ENCODE assay signal across 21 cellular contexts in the genomic region with DNA sequence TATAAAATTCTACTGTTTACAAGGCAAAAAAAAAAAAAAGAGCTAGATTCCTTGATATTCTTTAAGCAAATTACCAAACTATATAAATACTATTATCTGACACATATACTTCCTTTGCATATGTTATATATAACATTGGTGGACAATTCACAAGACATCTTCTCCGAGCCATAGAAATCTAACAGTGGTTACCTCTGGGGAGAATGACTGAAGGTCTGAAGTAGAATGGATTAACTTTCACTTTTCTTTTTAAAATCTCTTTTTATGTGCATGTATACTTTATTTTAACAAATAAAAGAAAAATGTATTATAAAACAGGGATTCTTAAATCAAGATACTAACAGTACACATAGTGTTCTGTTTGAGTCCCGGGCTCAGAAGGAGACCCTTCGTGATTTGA.
DNase-seq lines count a peak whose midpoint lies in the region; ATAC-seq and TF ChIP-seq lines count a peak whose summit lies in the region.
"Had no signal": no experiment of that assay in that cellular context is flagged by ENCODE, and none has a peak within 500 bp of the region (broad histone marks: within the 10 kb centered on the region; RNA-seq: fewer than 3 reads in every experiment).

No MANE protein-coding gene starts in this region.

- H3K9me3 ChIP-seq in heart left ventricle (peaks cover 0 to 6% (median 0%) of the 10 kb centered on the region in 12 donors), lower lobe of right lung (no peaks in the 10 kb centered on the region), thyroid gland (no peaks in the 10 kb centered on the region)
- H3K9me3 ChIP-seq: mucosa of descending colon, ovary had no signal

- peak overlapping the region in 9 of 12 donors; percentile 2 to 50 (median 27) for H3K4me3 ChIP-seq in heart left ventricle
- peak overlapping the region; percentile 38 for H3K4me3 ChIP-seq in coronary artery
- H3K4me3 ChIP-seq in lower lobe of right lung = no peak overlapping the region
- no peak overlapping the region for H3K4me3 ChIP-seq in thyroid gland (replicated peaks in 1 of 3)
- H3K4me3 ChIP-seq: BLaER1 treated with 17β-estradiol and CSF1 and Interleukin-3, amounts not matched to agents 10 nM and 100 nM; K562; mucosa of descending colon; ovary had no signal

- intact Hi-C loops in heart left ventricle (cut with DNase I) (loop anchor here in 1 of 10 donors (10.0 kb wide), 1 partner anchor 63 kb away; no protein-coding TSS in a partner anchor), left cardiac atrium (cut with DNase I) (no loop called here), lower lobe of right lung (cut with DNase I) (no loop called here), thyroid gland (cut with DNase I) (no loop called here)

- in situ Hi-C loops in GM13977 (cut with MboI; ENCODE audit: low pct_unique_long_range_greater_than_20kb, low sequenced_read_pairs, unreplicated experiment) = no loop called here

- ATAC-seq in heart left ventricle (no peak), left cardiac atrium (no peak), lower lobe of right lung (no peak)
- ATAC-seq: K562; sciatic nerve; stimulated activated naive CD8-positive, alpha-beta T cell treated with anti-CD3 and anti-CD28 coated beads, Interleukin-15, amount 100 ng/mL, for 72 hours had no signal

- peaks cover 0 to 39% (median 15%) of the 10 kb centered on the region in 12 donors for H3K4me1 ChIP-seq in heart left ventricle
- peaks cover 13% of the 10 kb centered on the region for H3K4me1 ChIP-seq in lower lobe of right lung
- H3K4me1 ChIP-seq in thyroid gland = peaks cover 28 to 33% of the 10 kb centered on the region in 2 donors

- H3K27me3 ChIP-seq in heart left ventricle = no peaks in the 10 kb centered on the region
- H3K27me3 ChIP-seq in lower lobe of right lung (ENCODE audit: low read depth) = no peaks in the 10 kb centered on the region
- H3K27me3 ChIP-seq in thyroid gland = no peaks in the 10 kb centered on the region
- H3K27me3 ChIP-seq: BLaER1 treated with 17β-estradiol and CSF1 and Interleukin-3, amounts not matched to agents 10 nM and 100 nM; brain microvascular endothelial cell; ovary had no signal

- TF ChIP-seq POLR2A in heart left ventricle (IDR thresholded peaks at IDR 0.05) (no peak), thyroid gland (IDR thresholded peaks at IDR 0.05) (no peak)

- H3K36me3 ChIP-seq in heart left ventricle (no peaks in the 10 kb centered on the region), lower lobe of right lung (no peaks in the 10 kb centered on the region), thyroid gland (no peaks in the 10 kb centered on the region)
- H3K36me3 ChIP-seq: brain microvascular endothelial cell, ovary had no signal

- peak overlapping the region in 8 of 12 donors; percentile 8 to 69 (median 34) for H3K27ac ChIP-seq in heart left ventricle
- no peak overlapping the region for H3K27ac ChIP-seq in coronary artery
- peak overlapping the region; percentile 8 for H3K27ac ChIP-seq in lower lobe of right lung
- peak overlapping the region in 2 of 3 donors; percentile 40 to 55 for H3K27ac ChIP-seq in thyroid gland
- H3K27ac ChIP-seq: BLaER1 treated with 17β-estradiol and CSF1 and Interleukin-3, amounts not matched to agents 10 nM and 100 nM; brain microvascular endothelial cell had no signal

- 56 to 81% (median 71%) methylated on average over 3 of the region's 3 CpGs for whole genome bisulfite sequencing in heart left ventricle, 4 donors
- 51 to 60% methylated on average over 3 of the region's 3 CpGs for WGBS in thyroid gland, 2 donors

- TF ChIP-seq CTCF in heart left ventricle (IDR thresholded peaks at IDR 0.05) = no peak
- no peak for TF ChIP-seq CTCF in coronary artery (IDR thresholded peaks at IDR 0.05)
- no peak for TF ChIP-seq CTCF in lower lobe of right lung (IDR thresholded peaks at IDR 0.05)
- no peak for TF ChIP-seq CTCF in thyroid gland (IDR thresholded peaks at IDR 0.05)
- TF ChIP-seq CTCF in GM13977 (IDR thresholded peaks at IDR 0.05; ENCODE audit: extremely low read depth, insufficient read depth, missing control alignments) = no peak

- no peak for DNase-seq in heart left ventricle
- DNase-seq in left cardiac atrium = no peak
- no peak for DNase-seq in coronary artery (ENCODE audit: low spot score)
- no peak for DNase-seq in lower lobe of right lung
- DNase-seq in thyroid gland = no peak
- no peak for DNase-seq in GM13977 (ENCODE audit: low spot score)
- DNase-seq in EL = no peak
- DNase-seq in NCI-H748 (lab: John Stamatoyannopoulos, UW; ENCODE audit: unreplicated experiment) = no peak
- DNase-seq: activated CD4-positive, CD25-positive, alpha-beta regulatory T cell treated with anti-CD3 and anti-CD28 coated beads, Interleukin-2, amount 50 U/mL, for 72 hours; activated effector memory CD4-positive, alpha-beta T cell treated with anti-CD3 and anti-CD28 coated beads, Interleukin-2, amount 50 U/mL, for 16 hours; activated naive CD8-positive, alpha-beta T cell treated with anti-CD3 and anti-CD28 coated beads, Interleukin-2, amount 10 ng/mL, durations not matched to agents 7 days and 5 days; brain microvascular endothelial cell; MM.1S; mucosa of descending colon; NCI-H524; ovary; stimulated activated naive CD8-positive, alpha-beta T cell treated with anti-CD3 and anti-CD28 coated beads, Interleukin-15, amount 100 ng/mL, for 72 hours; T-helper 1 cell had no signal

Comparison
In these comparisons a context has a peak if more than half of its experiments do, and no peak if none do; other contexts are left out.
1. H3K27ac ChIP-seq: peak in heart left ventricle (8 of 12), lower lobe of right lung (single experiment) and thyroid gland (2 of 3); none in coronary artery (0 of 2).
2. H3K4me3 ChIP-seq: peak in heart left ventricle (9 of 12) and coronary artery (single experiment); none in lower lobe of right lung (single experiment) and thyroid gland (0 of 3).